In genomic region chrX:154413142-154413541, GRCh38 we compare ENCODE assay signal across 12 cellular contexts. TPM values are rescaled to one million over a fixed set of nuclear protein-coding genes. Genes with fewer than 3 reads are reported as not detected.
DNase-seq lines count a peak whose midpoint lies in the region; ATAC-seq and TF ChIP-seq lines count a peak whose summit lies in the region.
"Had no signal": no experiment of that assay in that cellular context is flagged by ENCODE, and none has a peak within 500 bp of the region (broad histone marks: within the 10 kb centered on the region; RNA-seq: fewer than 3 reads in every experiment).

No MANE protein-coding gene starts in this region.

- peaks cover 39% of the 10 kb centered on the region for H3K4me1 Mint-ChIP-seq in dendritic cell treated with granulocyte-macrophage colony-stimulating factor and Interleukin-4, amounts not matched to agents 40 ng/mL and 50 ng/mL, for 4 days (ENCODE audit: low read depth)

- no peak for DNase-seq in heart left ventricle
- DNase-seq in right atrium auricular region (ENCODE audit: low spot score), result no peak
- DNase-seq in PC-3, result no peak
- no peak for DNase-seq in transverse colon
- DNase-seq in C1 segment of cervical spinal cord (lab: John Stamatoyannopoulos, UW), result no peak
- DNase-seq in HAP-1 (ENCODE audit: low spot score in 2 of 2), result no peak
- DNase-seq: activated CD8-positive, alpha-beta memory T cell treated with anti-CD3 and anti-CD28 coated beads, Interleukin-2, amount 50 U/mL, for 4 hours; midbrain; NCI-H1417 treated with DMSO at 0.1 percent for 48 hours had no signal

- POLR2A ChIA-PET in PC-3 (lab: Charles Lee; ENCODE audit: unreplicated experiment), result interaction anchor here (0.6 kb wide), 1 partner anchor 283 kb away, joined by 4 read pairs; no protein-coding TSS in a partner anchor

- TF ChIP-seq EP300 in transverse colon (IDR thresholded peaks at IDR 0.05; ENCODE audit: low read depth), result no peak

- no peak overlapping the region for H3K27ac Mint-ChIP-seq in dendritic cell treated with granulocyte-macrophage colony-stimulating factor and Interleukin-4, amounts not matched to agents 40 ng/mL and 50 ng/mL, for 4 days

- H3K4me1 ChIP-seq in heart left ventricle (peaks cover 0 to 28% (median 8%) of the 10 kb centered on the region in 12 donors), right atrium auricular region (peaks cover 0 to 21% of the 10 kb centered on the region in 2 donors), PC-3 (ENCODE audit: insufficient read depth, low read length) (peaks cover 26% of the 10 kb centered on the region), transverse colon (peaks cover 0 to 23% (median 8%) of the 10 kb centered on the region in 4 donors), HAP-1 (peaks cover 10% of the 10 kb centered on the region)
- H3K4me1 ChIP-seq: prostate gland had no signal

- TF ChIP-seq POLR2A in heart left ventricle (IDR thresholded peaks at IDR 0.05), result no peak
- no peak for TF ChIP-seq POLR2A in transverse colon (IDR thresholded peaks at IDR 0.05)

- H3K27me3 Mint-ChIP-seq in dendritic cell treated with granulocyte-macrophage colony-stimulating factor and Interleukin-4, amounts not matched to agents 40 ng/mL and 50 ng/mL, for 4 days, result no peaks in the 10 kb centered on the region

- no peak overlapping the region for H2AFZ ChIP-seq in PC-3 (ENCODE audit: low read length)

- CTCF ChIA-PET in PC-3 (lab: Charles Lee), result no interaction called here

- H3K27ac ChIP-seq in heart left ventricle, result peak overlapping the region in 9 of 12 donors; percentile 43 to 99 (median 96)
- peak overlapping the region in 1 of 2 donors; percentile 91 for H3K27ac ChIP-seq in right atrium auricular region
- no peak overlapping the region for H3K27ac ChIP-seq in PC-3 (ENCODE audit: low read length)
- H3K27ac ChIP-seq in transverse colon, result peak overlapping the region; percentile 91 to 98 (median 96)

- in situ Hi-C loops in transverse colon (cut with MboI; ENCODE audit: low pct_ligation_motif_present in 1 of 4, low pct_unique_long_range_greater_than_20kb in 1 of 4, low sequenced_read_pairs in 3 of 4), result loop anchor here in 3 of 4 donors (25.0 kb wide), 1 partner anchor 124 kb away; the partner anchor contains the start of genes G6PD (in 3 of the 3) and IKBKG (in 3 of the 3)
- in situ Hi-C loops in HAP-1 (cut with MboI; ENCODE audit: low sequenced_read_pairs), result no loop called here

- TF ChIP-seq CTCF in heart left ventricle (IDR thresholded peaks at IDR 0.05) (no peak), right atrium auricular region (IDR thresholded peaks at IDR 0.05) (no peak), PC-3 (conservative IDR thresholded peaks at IDR 0.05; ENCODE audit: low read depth, low read length) (no peak; the same call in 1 of the 2 replicates), transverse colon (IDR thresholded peaks at IDR 0.05) (no peak)

- H3K27me3 ChIP-seq in heart left ventricle (no peaks in the 10 kb centered on the region), right atrium auricular region (no peaks in the 10 kb centered on the region), PC-3 (ENCODE audit: low read length) (no peaks in the 10 kb centered on the region), transverse colon (no peaks in the 10 kb centered on the region), HAP-1 (ENCODE audit: low read depth) (no peaks in the 10 kb centered on the region)

- peaks cover 22% of the 10 kb centered on the region for H3K79me2 ChIP-seq in PC-3 (ENCODE audit: low read length)

- H3F3A ChIP-seq in PC-3 (ENCODE audit: low read length, unreplicated experiment), result no peaks in the 10 kb centered on the region

- H3K9me2 ChIP-seq in PC-3 (replicated peaks; ENCODE audit: low read length), result no peaks in the 10 kb centered on the region

- ATAC-seq in heart left ventricle (no peak), PC-3 (no peak), GM21529 (IDR thresholded peaks at IDR 0.05; ENCODE audit: unreplicated experiment) (no peak)

- peak overlapping the region; percentile 92 for H3K4me3 Mint-ChIP-seq in dendritic cell treated with granulocyte-macrophage colony-stimulating factor and Interleukin-4, amounts not matched to agents 40 ng/mL and 50 ng/mL, for 4 days

- 65 to 84% (median 75%) methylated on average over 5 to 7 of the region's 8 CpGs for WGBS in heart left ventricle, 4 donors
- WGBS in transverse colon (ENCODE audit: low coverage in 1 of 2), 2 donors, result 69% methylated on average over 7 of the region's 8 CpGs; no CpG with 5 or more reads in 1 of the 2 donors

- intact Hi-C loops in heart left ventricle (cut with DNase I), result loop anchor here in 1 of 10 donors (2.0 kb wide), 1 partner anchor 24 kb away; the partner anchor contains the start of gene GDI1
- intact Hi-C loops in PC-3 (cut with micrococcal nuclease), result no loop called here
- intact Hi-C loops in dendritic cell treated with granulocyte-macrophage colony-stimulating factor and Interleukin-4, amounts not matched to agents 40 ng/mL and 50 ng/mL, for 4 days (cut with micrococcal nuclease), result loop anchor here (2.0 kb wide), 1 partner anchor 18 kb away; no protein-coding TSS in a partner anchor
- intact Hi-C loops in transverse colon (cut with DNase I; ENCODE audit: low total_unique reads), result no loop called here

- peaks cover 57% of the 10 kb centered on the region for H3K36me3 Mint-ChIP-seq in dendritic cell treated with granulocyte-macrophage colony-stimulating factor and Interleukin-4, amounts not matched to agents 40 ng/mL and 50 ng/mL, for 4 days (ENCODE audit: low read depth)

- H3K9me3 ChIP-seq in heart left ventricle (no peaks in the 10 kb centered on the region), right atrium auricular region (no peaks in the 10 kb centered on the region), PC-3 (ENCODE audit: low read length) (no peaks in the 10 kb centered on the region), transverse colon (no peaks in the 10 kb centered on the region), HAP-1 (no peaks in the 10 kb centered on the region)
- H3K9me3 ChIP-seq: prostate gland had no signal

- no peaks in the 10 kb centered on the region for H4K20me1 ChIP-seq in PC-3 (ENCODE audit: low read length)

- no peaks in the 10 kb centered on the region for H3K9me3 Mint-ChIP-seq in dendritic cell treated with granulocyte-macrophage colony-stimulating factor and Interleukin-4, amounts not matched to agents 40 ng/mL and 50 ng/mL, for 4 days

- BruUV-seq in PC-3 (replicated peaks; lab: Mats Ljungman, UMichigan), result no TSS peak

- H3K36me3 ChIP-seq in heart left ventricle, result peaks cover 0 to 15% (median 5%) of the 10 kb centered on the region in 9 donors
- H3K36me3 ChIP-seq in right atrium auricular region, result no peaks in the 10 kb centered on the region
- no peaks in the 10 kb centered on the region for H3K36me3 ChIP-seq in PC-3 (ENCODE audit: low read depth, low read length)
- H3K36me3 ChIP-seq in transverse colon, result no peaks in the 10 kb centered on the region
- H3K36me3 ChIP-seq in HAP-1 (replicated peaks), result peaks cover 27% of the 10 kb centered on the region
- H3K36me3 ChIP-seq: prostate gland had no signal

- no peak overlapping the region for H3K4me3 ChIP-seq in heart left ventricle
- no peak overlapping the region for H3K4me3 ChIP-seq in right atrium auricular region
- H3K4me3 ChIP-seq in PC-3 (ENCODE audit: low read length), result no peak overlapping the region
- H3K4me3 ChIP-seq in transverse colon, result no peak overlapping the region
- H3K4me3 ChIP-seq in HAP-1, result no peak overlapping the region
- H3K4me3 ChIP-seq: prostate gland had no signal

- H3K9ac ChIP-seq in PC-3 (ENCODE audit: low read length), result no peak overlapping the region

- peak overlapping the region; percentile 94; the same call in 1 of the 2 replicates for H3K4me2 ChIP-seq in PC-3 (ENCODE audit: low read length)

RNA-seq across cellular contexts. Expression of gene TAFAZZIN, which starts 1.8 kb away (rescaled TPM):
- total RNA-seq in heart left ventricle (10 to 100 TPM; 29.1 to 38.6 (median 34.5) TPM), right atrium auricular region (10 to 100 TPM; 24.8 to 28.9 TPM), PC-3 (2014; rRNA removed) (39.4 and 41.5 TPM in 2 replicates), transverse colon (100 to 1,000 TPM in 2 of 4 donors, 10 to 100 TPM in 2; 46.7 to 495 (median 101) TPM)
- 10 to 100 TPM; 27.2 to 51.1 TPM for polyA plus RNA-seq in heart left ventricle

RNA-seq across cellular contexts. Expression of gene DNASE1L1, which starts 4.1 kb away (rescaled TPM):
- total RNA-seq in heart left ventricle (100 to 1,000 TPM in 2 of 9 donors, 10 to 100 TPM in 7; 26.7 to 117 (median 43.8) TPM), right atrium auricular region (10 to 100 TPM; 74.4 to 84.0 TPM), PC-3 (2014; rRNA removed) (29.8 TPM in 2 replicates), transverse colon (100 to 1,000 TPM in 1 of 4 donors, 10 to 100 TPM in 3; 15.9 to 156 (median 36.9) TPM)
- polyA plus RNA-seq in heart left ventricle, result 10 to 100 TPM; 27.7 to 57.1 TPM

RNA-seq across cellular contexts. Expression of gene RPL10, which starts 15.0 kb away (rescaled TPM):
- total RNA-seq in heart left ventricle (1,000 to 10,000 TPM; 1,381 to 3,072 (median 2,052) TPM), right atrium auricular region (1,000 to 10,000 TPM; 1,667 to 4,587 TPM), PC-3 (2014; rRNA removed) (2,879 and 3,401 TPM in 2 replicates), transverse colon (1,000 to 10,000 TPM; 1,352 to 4,861 (median 3,415) TPM)
- 1,000 to 10,000 TPM; 2,362 to 5,995 TPM for polyA plus RNA-seq in heart left ventricle

RNA-seq across cellular contexts. Expression of gene ATP6AP1, which starts 15.3 kb away (rescaled TPM):
- 100 to 1,000 TPM in 2 of 9 donors, 10 to 100 TPM in 7; 67.7 to 127 (median 84.2) TPM for total RNA-seq in heart left ventricle
- polyA plus RNA-seq in heart left ventricle, result 100 to 1,000 TPM in 1 of 2 donors, 10 to 100 TPM in 1; 33.8 to 111 TPM
- 10 to 100 TPM; 50.3 to 77.7 TPM for total RNA-seq in right atrium auricular region
- 68.7 and 94.0 TPM in 2 replicates for total RNA-seq in PC-3 (2014; rRNA removed)
- 100 to 1,000 TPM in 1 of 4 donors, 10 to 100 TPM in 3; 26.5 to 118 (median 61.7) TPM for total RNA-seq in transverse colon

RNA-seq across cellular contexts. Expression of gene GDI1, which starts 23.8 kb away (rescaled TPM):
- total RNA-seq in heart left ventricle (100 to 1,000 TPM in 2 of 9 donors, 10 to 100 TPM in 7; 73.6 to 105 (median 92.2) TPM), right atrium auricular region (100 to 1,000 TPM in 1 of 2 donors, 10 to 100 TPM in 1; 73.8 to 116 TPM), PC-3 (2014; rRNA removed) (96.1 and 97.1 TPM in 2 replicates), transverse colon (100 to 1,000 TPM in 3 of 4 donors, 10 to 100 TPM in 1; 86.6 to 173 (median 119) TPM)
- 100 to 1,000 TPM in 1 of 2 donors, 10 to 100 TPM in 1; 77.1 to 152 TPM for polyA plus RNA-seq in heart left ventricle
